ENCODE assay signal across 8 cellular contexts in genomic region chr20:49219924-49220831, GRCh38. TPM values are rescaled to one million over a fixed set of nuclear protein-coding genes. Genes with fewer than 3 reads are reported as not detected.
A peak's percentile ranks its signal among the peaks of the same experiment; 100 is the strongest.
DNase-seq lines count a peak whose midpoint lies in the region; ATAC-seq, FAIRE-seq and TF ChIP-seq lines count a peak whose summit lies in the region.

No MANE protein-coding gene starts in this region.

- H3K27me3 Mint-ChIP-seq in stimulated activated naive CD8-positive, alpha-beta T cell treated with anti-CD3 and anti-CD28 coated beads, Interleukin-15, Interleukin-2, amounts not matched to agents 100 ng/mL and 50 ng/mL, for 24 hours: peaks cover 3% of the 10 kb centered on the region

- no peak overlapping the region for H3K27ac ChIP-seq in mesodermal cell (ENCODE audit: low read depth, low read length, severe bottlenecking)
- H3K27ac ChIP-seq in aorta (ENCODE audit: low read depth in 1 of 2, low read length in 2 of 2): peak overlapping the region in 1 of 2 donors; percentile 74

- DNase-seq in stimulated activated naive CD8-positive, alpha-beta T cell treated with anti-CD3 and anti-CD28 coated beads, Interleukin-15, Interleukin-2, amounts not matched to agents 100 U/mL and 50 U/mL, for 24 hours: no peak
- no peak for DNase-seq in bronchial epithelial cell (ENCODE audit: low read depth)
- DNase-seq in aorta: no peak
- no peak for DNase-seq in 8988T

- intact Hi-C loops in aorta (cut with DNase I): no loop called here

- no peak for TF ChIP-seq CTCF in bronchial epithelial cell (IDR thresholded peaks at IDR 0.05; ENCODE audit: insufficient read depth, low read length, severe bottlenecking)

- H3K4me3 Mint-ChIP-seq in stimulated activated naive CD8-positive, alpha-beta T cell treated with anti-CD3 and anti-CD28 coated beads, Interleukin-15, Interleukin-2, amounts not matched to agents 100 ng/mL and 50 ng/mL, for 24 hours: peak overlapping the region; percentile 99

- peak overlapping the region; percentile 86 for H3K4me3 ChIP-seq in bronchial epithelial cell (ENCODE audit: low read depth, low read length)
- H3K4me3 ChIP-seq in mesodermal cell (ENCODE audit: extremely low read depth, insufficient read depth, low read length, poor library complexity, severe bottlenecking): peak overlapping the region; percentile 93
- peak overlapping the region; percentile 84 for H3K4me3 ChIP-seq in aorta (ENCODE audit: low read length in 2 of 2)

- H3K36me3 Mint-ChIP-seq in stimulated activated naive CD8-positive, alpha-beta T cell treated with anti-CD3 and anti-CD28 coated beads, Interleukin-15, Interleukin-2, amounts not matched to agents 100 ng/mL and 50 ng/mL, for 24 hours (ENCODE audit: low read depth): peaks cover 51% of the 10 kb centered on the region

- H3K27ac Mint-ChIP-seq in stimulated activated naive CD8-positive, alpha-beta T cell treated with anti-CD3 and anti-CD28 coated beads, Interleukin-15, Interleukin-2, amounts not matched to agents 100 ng/mL and 50 ng/mL, for 24 hours: peak overlapping the region; percentile 98

- H3K27me3 ChIP-seq in bronchial epithelial cell (ENCODE audit: control insufficient read depth, insufficient read depth, low read length) (no peaks in the 10 kb centered on the region), aorta (ENCODE audit: control insufficient read depth in 1 of 2, insufficient read depth in 2 of 2, low read length in 1 of 2) (no peaks in the 10 kb centered on the region)

- H3K9me3 ChIP-seq in mesodermal cell (ENCODE audit: control insufficient read depth, low read length) (no peaks in the 10 kb centered on the region), aorta (ENCODE audit: control insufficient read depth, low read length) (no peaks in the 10 kb centered on the region)

- H3K9me3 Mint-ChIP-seq in stimulated activated naive CD8-positive, alpha-beta T cell treated with anti-CD3 and anti-CD28 coated beads, Interleukin-15, Interleukin-2, amounts not matched to agents 100 ng/mL and 50 ng/mL, for 24 hours: no peaks in the 10 kb centered on the region

- 76% methylated on average over 21 to 22 of the region's 28 CpGs for WGBS in mesodermal cell (ENCODE audit: insufficient coverage in 2 of 2), 2 experiments
- 66 to 68% methylated on average over 28 of the region's 28 CpGs for WGBS in aorta, 2 donors

- peaks cover 35% of the 10 kb centered on the region for H3K4me1 Mint-ChIP-seq in stimulated activated naive CD8-positive, alpha-beta T cell treated with anti-CD3 and anti-CD28 coated beads, Interleukin-15, Interleukin-2, amounts not matched to agents 100 ng/mL and 50 ng/mL, for 24 hours (ENCODE audit: low read depth)

- no peak for FAIRE-seq in bronchial epithelial cell (lab: Jason Lieb, UNC)

- H3K36me3 ChIP-seq in bronchial epithelial cell (ENCODE audit: control insufficient read depth, insufficient read depth, low read length): peaks cover 24% of the 10 kb centered on the region
- H3K36me3 ChIP-seq in mesodermal cell (ENCODE audit: control insufficient read depth, insufficient read depth, low read length): peaks cover 40% of the 10 kb centered on the region
- peaks cover 10% of the 10 kb centered on the region in 2 donors for H3K36me3 ChIP-seq in aorta (ENCODE audit: control insufficient read depth in 1 of 2, insufficient read depth in 2 of 2, low read length in 1 of 2)

- peaks cover 5% of the 10 kb centered on the region for H3K4me1 ChIP-seq in mesodermal cell (ENCODE audit: control insufficient read depth, insufficient read depth, low read length, poor library complexity, severe bottlenecking)
- H3K4me1 ChIP-seq in aorta (ENCODE audit: control insufficient read depth in 1 of 2, insufficient read depth in 2 of 2, low read length in 2 of 2): peaks cover 0 to 2% of the 10 kb centered on the region in 2 donors

- ATAC-seq in stimulated activated naive CD8-positive, alpha-beta T cell treated with anti-CD3 and anti-CD28 coated beads, Interleukin-15, Interleukin-2, amounts not matched to agents 100 U/mL and 50 U/mL, for 24 hours: no peak
- ATAC-seq in aorta (ENCODE audit: low FRiP score): no peak
- no peak for ATAC-seq in GM21529 (IDR thresholded peaks at IDR 0.05; ENCODE audit: unreplicated experiment)
- no peak for ATAC-seq in GM19351 (IDR thresholded peaks at IDR 0.05; ENCODE audit: unreplicated experiment)

RNA-seq across cellular contexts. Expression of gene DDX27, which starts 1.0 kb away (rescaled TPM):
- 49.8 and 66.6 TPM in 2 replicates for total RNA-seq in bronchial epithelial cell
- polyA plus RNA-seq in mesodermal cell (2013, experiment 1 of 2): 31.7 TPM
- polyA plus RNA-seq in mesodermal cell (2013, experiment 2 of 2): 29.3 TPM
- 10 to 100 TPM; 23.3 to 26.4 TPM for total RNA-seq in aorta
- 10 to 100 TPM; 16.3 to 32.3 TPM for polyA plus RNA-seq in aorta

RNA-seq across cellular contexts. Expression of gene STAU1, which starts 32.0 kb away (rescaled TPM):
- total RNA-seq in bronchial epithelial cell (31.1 and 34.3 TPM in 2 replicates), aorta (10 to 100 TPM; 72.5 to 81.3 TPM)
- 80.9 TPM for polyA plus RNA-seq in mesodermal cell (2013, experiment 1 of 2)
- 84.1 TPM for polyA plus RNA-seq in mesodermal cell (2013, experiment 2 of 2)
- polyA plus RNA-seq in aorta: 10 to 100 TPM; 39.1 to 47.8 TPM

RNA-seq across cellular contexts. Expression of gene ZNFX1, which starts 57.7 kb away (rescaled TPM):
- 12.4 and 18.3 TPM in 2 replicates for total RNA-seq in bronchial epithelial cell
- polyA plus RNA-seq in mesodermal cell (2013, experiment 1 of 2): 8.4 TPM
- polyA plus RNA-seq in mesodermal cell (2013, experiment 2 of 2): 7.6 TPM
- total RNA-seq in aorta: 10 to 100 TPM; 48.7 to 59.4 TPM
- polyA plus RNA-seq in aorta: 10 to 100 TPM; 10.4 to 22.3 TPM
